1 cellular context compared by ENCODE assay signal in genomic region chr6:159693894-159694545, GRCh38.
TF ChIP-seq lines count a peak whose summit lies in the region.

No MANE protein-coding gene starts in this region.

TF ChIP-seq in HepG2, 621 proteins besides CTCF, POLR2A, EP300 and RAD21 (continued from another document and continues in another):
- TF ChIP-seq ZBED4 (CRISPR knock-in tag; IDR thresholded peaks at IDR 0.05; ENCODE audit: borderline replicate concordance) (no peak), AGO2 (optimal IDR thresholded peaks at IDR 0.05; ENCODE audit: low read depth, low read length) (no peak), GZF1 (CRISPR knock-in tag; IDR thresholded peaks at IDR 0.05) (no peak), ZSCAN31 (CRISPR knock-in tag; IDR thresholded peaks at IDR 0.05; ENCODE audit: low read depth) (no peak), U2AF1 (optimal IDR thresholded peaks at IDR 0.05; ENCODE audit: low read depth, low read length) (no peak), MAFG (CRISPR knock-in tag; IDR thresholded peaks at IDR 0.05) (no peak), ZNF773 (CRISPR knock-in tag; IDR thresholded peaks at IDR 0.05; ENCODE audit: borderline replicate concordance) (no peak), ZBTB3 (CRISPR knock-in tag; IDR thresholded peaks at IDR 0.05; ENCODE audit: borderline replicate concordance, low read depth) (no peak), HNF1B (CRISPR knock-in tag; IDR thresholded peaks at IDR 0.05) (no peak; the same call in 1 of the 2 replicates), PHF20 (CRISPR knock-in tag; IDR thresholded peaks at IDR 0.05) (peak; percentile 15; the same call in 1 of the 2 replicates), ZNF615 (CRISPR knock-in tag; IDR thresholded peaks at IDR 0.05; ENCODE audit: borderline replicate concordance) (no peak), ERF (CRISPR knock-in tag; IDR thresholded peaks at IDR 0.05) (peak; percentile 77; the same call in 1 of the 2 replicates), ZNF510 (CRISPR knock-in tag; IDR thresholded peaks at IDR 0.05; ENCODE audit: low read depth) (peak; percentile 70; the same call in 1 of the 2 replicates), EZH2 (conservative IDR thresholded peaks at IDR 0.05; ENCODE audit: low read depth, low read length) (no peak), ATF3 (CRISPR knock-in tag; IDR thresholded peaks at IDR 0.05) (no peak), ZNF605 (CRISPR knock-in tag; IDR thresholded peaks at IDR 0.05) (no peak; the same call in 1 of the 2 replicates), SALL1 (CRISPR knock-in tag; IDR thresholded peaks at IDR 0.05) (peak; percentile 55), ZNF484 (CRISPR knock-in tag; IDR thresholded peaks at IDR 0.05; ENCODE audit: borderline replicate concordance, low read depth) (no peak), TCF7 (IDR thresholded peaks at IDR 0.05; ENCODE audit: low read depth) (no peak), SIX1 (CRISPR knock-in tag; IDR thresholded peaks at IDR 0.05; ENCODE audit: borderline replicate concordance) (no peak), ZFP36L2 (CRISPR knock-in tag; IDR thresholded peaks at IDR 0.05) (no peak; the same call in 1 of the 2 replicates), ZNF687 (CRISPR knock-in tag; IDR thresholded peaks at IDR 0.05) (no peak), PCBP1 (IDR thresholded peaks at IDR 0.05; ENCODE audit: borderline replicate concordance, low read depth, low read length) (no peak), ZNF33B (CRISPR knock-in tag; IDR thresholded peaks at IDR 0.05) (no peak), AFF4 (CRISPR knock-in tag; IDR thresholded peaks at IDR 0.05) (no peak), ZNF501 (CRISPR knock-in tag; IDR thresholded peaks at IDR 0.05) (peak; percentile 52; the same call in 1 of the 2 replicates), ZNF280B (CRISPR knock-in tag; IDR thresholded peaks at IDR 0.05; ENCODE audit: borderline replicate concordance) (no peak), MTA1 (CRISPR knock-in tag; IDR thresholded peaks at IDR 0.05; ENCODE audit: borderline replicate concordance) (0 out of 2 replicates have a peak, but pooled peaks have one; percentile 6), CBX2 (IDR thresholded peaks at IDR 0.05; ENCODE audit: low read depth, low read length) (no peak), CBX2 (CRISPR knock-in tag; IDR thresholded peaks at IDR 0.05; ENCODE audit: low read depth) (no peak), ZBTB14 (CRISPR knock-in tag; IDR thresholded peaks at IDR 0.05) (no peak), GATAD2A (CRISPR knock-in tag; IDR thresholded peaks at IDR 0.05) (peak; percentile 61), NKX3-1 (CRISPR knock-in tag; IDR thresholded peaks at IDR 0.05) (no peak), TOE1 (CRISPR knock-in tag; IDR thresholded peaks at IDR 0.05) (no peak), FOXO4 (CRISPR knock-in tag; conservative IDR thresholded peaks at IDR 0.05) (0 out of 2 replicates have a peak, but pooled peaks have one; percentile 44), REST (IDR thresholded peaks at IDR 0.05; ENCODE audit: borderline replicate concordance in 1 of 2, low read depth in 1 of 2, low read length in 2 of 2) (peak in 1 of 2 experiments; percentile 14; a peak in 1 of 4 replicates), SMAD9 (CRISPR knock-in tag; IDR thresholded peaks at IDR 0.05) (no peak), ZNF782 (CRISPR knock-in tag; IDR thresholded peaks at IDR 0.05; ENCODE audit: borderline replicate concordance) (no peak), MYC (CRISPR knock-in tag; IDR thresholded peaks at IDR 0.05; ENCODE audit: borderline replicate concordance) (no peak)
